ENCODE assay signal across 1 cellular context in the genomic region with DNA sequence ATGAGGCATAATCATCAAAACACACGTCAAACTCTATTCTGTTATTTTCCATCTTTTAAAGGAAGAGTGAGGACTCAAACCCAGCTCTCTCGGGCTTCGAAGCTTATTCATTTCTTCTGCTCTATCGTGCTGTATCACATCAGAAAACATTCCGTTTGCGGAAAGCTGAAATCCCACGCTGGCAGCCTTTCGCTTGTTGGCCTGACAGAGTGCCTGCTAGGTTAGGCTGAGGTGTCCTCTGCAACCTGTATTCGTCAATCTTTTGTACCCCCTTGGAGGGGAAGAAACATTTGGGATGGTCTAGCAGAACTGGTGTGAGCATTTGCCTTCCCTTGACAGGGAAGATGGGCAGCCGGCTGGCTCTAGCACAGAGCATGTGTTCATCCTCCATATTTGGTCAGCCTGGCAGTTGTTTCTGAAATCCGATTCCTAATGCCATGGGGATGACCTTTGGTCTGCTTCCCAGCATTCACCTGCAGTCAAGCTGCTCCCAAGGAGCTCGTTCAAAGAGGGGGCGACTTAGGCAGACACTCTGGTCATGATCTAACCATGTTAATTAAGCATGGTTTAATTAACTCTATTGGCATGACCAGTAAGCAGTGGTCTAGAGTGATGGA.
TF ChIP-seq lines count a peak whose summit lies in the region.

No MANE protein-coding gene starts in this region.

TF ChIP-seq in HepG2, 621 proteins besides CTCF, POLR2A, EP300 and RAD21 (continued from another document and continues in another):
- TF ChIP-seq, protein P1, sequence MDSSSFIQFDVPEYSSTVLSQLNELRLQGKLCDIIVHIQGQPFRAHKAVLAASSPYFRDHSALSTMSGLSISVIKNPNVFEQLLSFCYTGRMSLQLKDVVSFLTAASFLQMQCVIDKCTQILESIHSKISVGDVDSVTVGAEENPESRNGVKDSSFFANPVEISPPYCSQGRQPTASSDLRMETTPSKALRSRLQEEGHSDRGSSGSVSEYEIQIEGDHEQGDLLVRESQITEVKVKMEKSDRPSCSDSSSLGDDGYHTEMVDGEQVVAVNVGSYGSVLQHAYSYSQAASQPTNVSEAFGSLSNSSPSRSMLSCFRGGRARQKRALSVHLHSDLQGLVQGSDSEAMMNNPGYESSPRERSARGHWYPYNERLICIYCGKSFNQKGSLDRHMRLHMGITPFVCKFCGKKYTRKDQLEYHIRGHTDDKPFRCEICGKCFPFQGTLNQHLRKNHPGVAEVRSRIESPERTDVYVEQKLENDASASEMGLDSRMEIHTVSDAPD (CRISPR knock-in tag; IDR thresholded peaks at IDR 0.05): no peak
- TF ChIP-seq, protein P2, sequence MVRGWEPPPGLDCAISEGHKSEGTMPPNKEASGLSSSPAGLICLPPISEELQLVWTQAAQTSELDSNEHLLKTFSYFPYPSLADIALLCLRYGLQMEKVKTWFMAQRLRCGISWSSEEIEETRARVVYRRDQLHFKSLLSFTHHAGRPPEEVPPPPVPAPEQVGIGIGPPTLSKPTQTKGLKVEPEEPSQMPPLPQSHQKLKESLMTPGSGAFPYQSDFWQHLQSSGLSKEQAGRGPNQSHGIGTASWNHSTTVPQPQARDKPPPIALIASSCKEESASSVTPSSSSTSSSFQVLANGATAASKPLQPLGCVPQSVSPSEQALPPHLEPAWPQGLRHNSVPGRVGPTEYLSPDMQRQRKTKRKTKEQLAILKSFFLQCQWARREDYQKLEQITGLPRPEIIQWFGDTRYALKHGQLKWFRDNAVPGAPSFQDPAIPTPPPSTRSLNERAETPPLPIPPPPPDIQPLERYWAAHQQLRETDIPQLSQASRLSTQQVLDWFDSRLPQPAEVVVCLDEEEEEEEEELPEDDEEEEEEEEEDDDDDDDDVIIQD (CRISPR knock-in tag; IDR thresholded peaks at IDR 0.05; ENCODE audit: low read depth): peak; percentile 81; the same call in 1 of the 2 replicates
- TF ChIP-seq YY1 (IDR thresholded peaks at IDR 0.05; ENCODE audit: insufficient read depth, insufficient replicate concordance, low read depth, low read length) (peak; percentile 49), ZNF451 (CRISPR knock-in tag; IDR thresholded peaks at IDR 0.05) (no peak), ZNF335 (CRISPR knock-in tag; IDR thresholded peaks at IDR 0.05) (no peak), POGZ (CRISPR knock-in tag; IDR thresholded peaks at IDR 0.05) (peak; percentile 66), KLF15 (CRISPR knock-in tag; IDR thresholded peaks at IDR 0.05; ENCODE audit: borderline replicate concordance) (no peak), RFX3 (CRISPR knock-in tag; IDR thresholded peaks at IDR 0.05) (peak; percentile 69), ADNP (CRISPR knock-in tag; IDR thresholded peaks at IDR 0.05) (no peak), SAP130 (CRISPR knock-in tag; IDR thresholded peaks at IDR 0.05; ENCODE audit: low read depth) (peak; percentile 55), POLR2G (IDR thresholded peaks at IDR 0.05; ENCODE audit: low read depth, low read length) (peak; percentile 37; the same call in 1 of the 2 replicates), BHLHE40 (IDR thresholded peaks at IDR 0.05; ENCODE audit: low read length) (no peak), HNF4G (IDR thresholded peaks at IDR 0.05; ENCODE audit: borderline replicate concordance, low read depth, low read length) (peak; percentile 82), HNF4G (CRISPR knock-in tag; IDR thresholded peaks at IDR 0.05; ENCODE audit: borderline replicate concordance, low read depth) (peak; percentile 39; the same call in 1 of the 2 replicates), NCOR1 (IDR thresholded peaks at IDR 0.05; ENCODE audit: borderline replicate concordance, low read length) (peak; percentile 44; the same call in 1 of the 2 replicates), MIER3 (CRISPR knock-in tag; IDR thresholded peaks at IDR 0.05; ENCODE audit: borderline replicate concordance) (no peak), ZNF83 (CRISPR knock-in tag; IDR thresholded peaks at IDR 0.05; ENCODE audit: borderline replicate concordance) (no peak), PPARG (CRISPR knock-in tag; conservative IDR thresholded peaks at IDR 0.05) (peak; percentile 83), SKI (IDR thresholded peaks at IDR 0.05; ENCODE audit: partially characterized antibody) (no peak), NR2F1 (CRISPR knock-in tag; IDR thresholded peaks at IDR 0.05) (peak; percentile 28 to 30; a peak in 1 of 4 replicates), MXI1 (IDR thresholded peaks at IDR 0.05; ENCODE audit: borderline replicate concordance, low read depth, low read length) (peak; percentile 48; the same call in 1 of the 3 replicates), ZNF557 (CRISPR knock-in tag; IDR thresholded peaks at IDR 0.05) (no peak), HOXA3 (CRISPR knock-in tag; IDR thresholded peaks at IDR 0.05) (peak; percentile 57; the same call in 1 of the 2 replicates), ZNF619 (CRISPR knock-in tag; IDR thresholded peaks at IDR 0.05) (0 out of 2 replicates have a peak, but pooled peaks have one; percentile 23), HNF4A (CRISPR knock-in tag; IDR thresholded peaks at IDR 0.05) (peak; percentile 90), KDM2A (CRISPR knock-in tag; IDR thresholded peaks at IDR 0.05; ENCODE audit: borderline replicate concordance, low read depth) (0 out of 2 replicates have a peak, but pooled peaks have one; percentile 18)
- TF ChIP-seq, protein P3, sequence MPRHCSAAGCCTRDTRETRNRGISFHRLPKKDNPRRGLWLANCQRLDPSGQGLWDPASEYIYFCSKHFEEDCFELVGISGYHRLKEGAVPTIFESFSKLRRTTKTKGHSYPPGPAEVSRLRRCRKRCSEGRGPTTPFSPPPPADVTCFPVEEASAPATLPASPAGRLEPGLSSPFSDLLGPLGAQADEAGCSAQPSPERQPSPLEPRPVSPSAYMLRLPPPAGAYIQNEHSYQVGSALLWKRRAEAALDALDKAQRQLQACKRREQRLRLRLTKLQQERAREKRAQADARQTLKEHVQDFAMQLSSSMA (CRISPR knock-in tag; IDR thresholded peaks at IDR 0.05): 0 out of 2 replicates have a peak, but pooled peaks have one; percentile 8
- TF ChIP-seq, protein P4, sequence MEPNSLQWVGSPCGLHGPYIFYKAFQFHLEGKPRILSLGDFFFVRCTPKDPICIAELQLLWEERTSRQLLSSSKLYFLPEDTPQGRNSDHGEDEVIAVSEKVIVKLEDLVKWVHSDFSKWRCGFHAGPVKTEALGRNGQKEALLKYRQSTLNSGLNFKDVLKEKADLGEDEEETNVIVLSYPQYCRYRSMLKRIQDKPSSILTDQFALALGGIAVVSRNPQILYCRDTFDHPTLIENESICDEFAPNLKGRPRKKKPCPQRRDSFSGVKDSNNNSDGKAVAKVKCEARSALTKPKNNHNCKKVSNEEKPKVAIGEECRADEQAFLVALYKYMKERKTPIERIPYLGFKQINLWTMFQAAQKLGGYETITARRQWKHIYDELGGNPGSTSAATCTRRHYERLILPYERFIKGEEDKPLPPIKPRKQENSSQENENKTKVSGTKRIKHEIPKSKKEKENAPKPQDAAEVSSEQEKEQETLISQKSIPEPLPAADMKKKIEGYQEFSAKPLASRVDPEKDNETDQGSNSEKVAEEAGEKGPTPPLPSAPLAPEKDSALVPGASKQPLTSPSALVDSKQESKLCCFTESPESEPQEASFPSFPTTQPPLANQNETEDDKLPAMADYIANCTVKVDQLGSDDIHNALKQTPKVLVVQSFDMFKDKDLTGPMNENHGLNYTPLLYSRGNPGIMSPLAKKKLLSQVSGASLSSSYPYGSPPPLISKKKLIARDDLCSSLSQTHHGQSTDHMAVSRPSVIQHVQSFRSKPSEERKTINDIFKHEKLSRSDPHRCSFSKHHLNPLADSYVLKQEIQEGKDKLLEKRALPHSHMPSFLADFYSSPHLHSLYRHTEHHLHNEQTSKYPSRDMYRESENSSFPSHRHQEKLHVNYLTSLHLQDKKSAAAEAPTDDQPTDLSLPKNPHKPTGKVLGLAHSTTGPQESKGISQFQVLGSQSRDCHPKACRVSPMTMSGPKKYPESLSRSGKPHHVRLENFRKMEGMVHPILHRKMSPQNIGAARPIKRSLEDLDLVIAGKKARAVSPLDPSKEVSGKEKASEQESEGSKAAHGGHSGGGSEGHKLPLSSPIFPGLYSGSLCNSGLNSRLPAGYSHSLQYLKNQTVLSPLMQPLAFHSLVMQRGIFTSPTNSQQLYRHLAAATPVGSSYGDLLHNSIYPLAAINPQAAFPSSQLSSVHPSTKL (CRISPR knock-in tag; IDR thresholded peaks at IDR 0.05): peak; percentile 61
- TF ChIP-seq, protein P5, sequence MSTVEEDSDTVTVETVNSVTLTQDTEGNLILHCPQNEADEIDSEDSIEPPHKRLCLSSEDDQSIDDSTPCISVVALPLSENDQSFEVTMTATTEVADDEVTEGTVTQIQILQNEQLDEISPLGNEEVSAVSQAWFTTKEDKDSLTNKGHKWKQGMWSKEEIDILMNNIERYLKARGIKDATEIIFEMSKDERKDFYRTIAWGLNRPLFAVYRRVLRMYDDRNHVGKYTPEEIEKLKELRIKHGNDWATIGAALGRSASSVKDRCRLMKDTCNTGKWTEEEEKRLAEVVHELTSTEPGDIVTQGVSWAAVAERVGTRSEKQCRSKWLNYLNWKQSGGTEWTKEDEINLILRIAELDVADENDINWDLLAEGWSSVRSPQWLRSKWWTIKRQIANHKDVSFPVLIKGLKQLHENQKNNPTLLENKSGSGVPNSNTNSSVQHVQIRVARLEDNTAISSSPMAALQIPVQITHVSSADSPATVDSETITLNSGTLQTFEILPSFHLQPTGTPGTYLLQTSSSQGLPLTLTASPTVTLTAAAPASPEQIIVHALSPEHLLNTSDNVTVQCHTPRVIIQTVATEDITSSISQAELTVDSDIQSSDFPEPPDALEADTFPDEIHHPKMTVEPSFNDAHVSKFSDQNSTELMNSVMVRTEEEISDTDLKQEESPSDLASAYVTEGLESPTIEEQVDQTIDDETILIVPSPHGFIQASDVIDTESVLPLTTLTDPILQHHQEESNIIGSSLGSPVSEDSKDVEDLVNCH (CRISPR knock-in tag; IDR thresholded peaks at IDR 0.05): no peak
- TF ChIP-seq, protein P6, sequence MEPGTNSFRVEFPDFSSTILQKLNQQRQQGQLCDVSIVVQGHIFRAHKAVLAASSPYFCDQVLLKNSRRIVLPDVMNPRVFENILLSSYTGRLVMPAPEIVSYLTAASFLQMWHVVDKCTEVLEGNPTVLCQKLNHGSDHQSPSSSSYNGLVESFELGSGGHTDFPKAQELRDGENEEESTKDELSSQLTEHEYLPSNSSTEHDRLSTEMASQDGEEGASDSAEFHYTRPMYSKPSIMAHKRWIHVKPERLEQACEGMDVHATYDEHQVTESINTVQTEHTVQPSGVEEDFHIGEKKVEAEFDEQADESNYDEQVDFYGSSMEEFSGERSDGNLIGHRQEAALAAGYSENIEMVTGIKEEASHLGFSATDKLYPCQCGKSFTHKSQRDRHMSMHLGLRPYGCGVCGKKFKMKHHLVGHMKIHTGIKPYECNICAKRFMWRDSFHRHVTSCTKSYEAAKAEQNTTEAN (CRISPR knock-in tag; conservative IDR thresholded peaks at IDR 0.05): no peak
- TF ChIP-seq, protein P7, sequence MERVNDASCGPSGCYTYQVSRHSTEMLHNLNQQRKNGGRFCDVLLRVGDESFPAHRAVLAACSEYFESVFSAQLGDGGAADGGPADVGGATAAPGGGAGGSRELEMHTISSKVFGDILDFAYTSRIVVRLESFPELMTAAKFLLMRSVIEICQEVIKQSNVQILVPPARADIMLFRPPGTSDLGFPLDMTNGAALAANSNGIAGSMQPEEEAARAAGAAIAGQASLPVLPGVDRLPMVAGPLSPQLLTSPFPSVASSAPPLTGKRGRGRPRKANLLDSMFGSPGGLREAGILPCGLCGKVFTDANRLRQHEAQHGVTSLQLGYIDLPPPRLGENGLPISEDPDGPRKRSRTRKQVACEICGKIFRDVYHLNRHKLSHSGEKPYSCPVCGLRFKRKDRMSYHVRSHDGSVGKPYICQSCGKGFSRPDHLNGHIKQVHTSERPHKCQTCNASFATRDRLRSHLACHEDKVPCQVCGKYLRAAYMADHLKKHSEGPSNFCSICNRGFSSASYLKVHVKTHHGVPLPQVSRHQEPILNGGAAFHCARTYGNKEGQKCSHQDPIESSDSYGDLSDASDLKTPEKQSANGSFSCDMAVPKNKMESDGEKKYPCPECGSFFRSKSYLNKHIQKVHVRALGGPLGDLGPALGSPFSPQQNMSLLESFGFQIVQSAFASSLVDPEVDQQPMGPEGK (CRISPR knock-in tag; IDR thresholded peaks at IDR 0.05): peak; percentile 33; the same call in 1 of the 2 replicates
- TF ChIP-seq, protein P8, sequence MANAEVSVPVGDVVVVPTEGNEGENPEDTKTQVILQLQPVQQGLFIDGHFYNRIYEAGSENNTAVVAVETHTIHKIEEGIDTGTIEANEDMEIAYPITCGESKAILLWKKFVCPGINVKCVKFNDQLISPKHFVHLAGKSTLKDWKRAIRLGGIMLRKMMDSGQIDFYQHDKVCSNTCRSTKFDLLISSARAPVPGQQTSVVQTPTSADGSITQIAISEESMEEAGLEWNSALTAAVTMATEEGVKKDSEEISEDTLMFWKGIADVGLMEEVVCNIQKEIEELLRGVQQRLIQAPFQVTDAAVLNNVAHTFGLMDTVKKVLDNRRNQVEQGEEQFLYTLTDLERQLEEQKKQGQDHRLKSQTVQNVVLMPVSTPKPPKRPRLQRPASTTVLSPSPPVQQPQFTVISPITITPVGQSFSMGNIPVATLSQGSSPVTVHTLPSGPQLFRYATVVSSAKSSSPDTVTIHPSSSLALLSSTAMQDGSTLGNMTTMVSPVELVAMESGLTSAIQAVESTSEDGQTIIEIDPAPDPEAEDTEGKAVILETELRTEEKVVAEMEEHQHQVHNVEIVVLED (CRISPR knock-in tag; IDR thresholded peaks at IDR 0.05; ENCODE audit: borderline replicate concordance): no peak
- TF ChIP-seq, protein P9, sequence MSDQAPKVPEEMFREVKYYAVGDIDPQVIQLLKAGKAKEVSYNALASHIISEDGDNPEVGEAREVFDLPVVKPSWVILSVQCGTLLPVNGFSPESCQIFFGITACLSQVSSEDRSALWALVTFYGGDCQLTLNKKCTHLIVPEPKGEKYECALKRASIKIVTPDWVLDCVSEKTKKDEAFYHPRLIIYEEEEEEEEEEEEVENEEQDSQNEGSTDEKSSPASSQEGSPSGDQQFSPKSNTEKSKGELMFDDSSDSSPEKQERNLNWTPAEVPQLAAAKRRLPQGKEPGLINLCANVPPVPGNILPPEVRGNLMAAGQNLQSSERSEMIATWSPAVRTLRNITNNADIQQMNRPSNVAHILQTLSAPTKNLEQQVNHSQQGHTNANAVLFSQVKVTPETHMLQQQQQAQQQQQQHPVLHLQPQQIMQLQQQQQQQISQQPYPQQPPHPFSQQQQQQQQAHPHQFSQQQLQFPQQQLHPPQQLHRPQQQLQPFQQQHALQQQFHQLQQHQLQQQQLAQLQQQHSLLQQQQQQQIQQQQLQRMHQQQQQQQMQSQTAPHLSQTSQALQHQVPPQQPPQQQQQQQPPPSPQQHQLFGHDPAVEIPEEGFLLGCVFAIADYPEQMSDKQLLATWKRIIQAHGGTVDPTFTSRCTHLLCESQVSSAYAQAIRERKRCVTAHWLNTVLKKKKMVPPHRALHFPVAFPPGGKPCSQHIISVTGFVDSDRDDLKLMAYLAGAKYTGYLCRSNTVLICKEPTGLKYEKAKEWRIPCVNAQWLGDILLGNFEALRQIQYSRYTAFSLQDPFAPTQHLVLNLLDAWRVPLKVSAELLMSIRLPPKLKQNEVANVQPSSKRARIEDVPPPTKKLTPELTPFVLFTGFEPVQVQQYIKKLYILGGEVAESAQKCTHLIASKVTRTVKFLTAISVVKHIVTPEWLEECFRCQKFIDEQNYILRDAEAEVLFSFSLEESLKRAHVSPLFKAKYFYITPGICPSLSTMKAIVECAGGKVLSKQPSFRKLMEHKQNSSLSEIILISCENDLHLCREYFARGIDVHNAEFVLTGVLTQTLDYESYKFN (CRISPR knock-in tag; conservative IDR thresholded peaks at IDR 0.05): peak; percentile 52; the same call in 1 of the 2 replicates
- TF ChIP-seq, protein P10, sequence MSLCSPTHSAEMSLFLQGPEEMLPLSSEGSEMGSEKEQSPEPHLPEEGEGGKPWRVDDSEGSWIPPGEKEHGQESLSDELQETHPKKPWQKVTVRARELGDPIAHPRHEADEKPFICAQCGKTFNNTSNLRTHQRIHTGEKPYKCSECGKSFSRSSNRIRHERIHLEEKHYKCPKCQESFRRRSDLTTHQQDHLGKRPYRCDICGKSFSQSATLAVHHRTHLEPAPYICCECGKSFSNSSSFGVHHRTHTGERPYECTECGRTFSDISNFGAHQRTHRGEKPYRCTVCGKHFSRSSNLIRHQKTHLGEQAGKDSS (CRISPR knock-in tag; IDR thresholded peaks at IDR 0.05; ENCODE audit: borderline replicate concordance, low read depth): no peak
